Comparison of ENCODE assay signal across 1 cellular context in genomic region chr1:16366722-16367257, GRCh38.
TF ChIP-seq lines count a peak whose summit lies in the region.

Gene SZRD1, plus strand, starts transcription at chr1:16367242. Its CDS starts 16 bp downstream, at chr1:16367258.

TF ChIP-seq in HepG2, 621 proteins besides CTCF, POLR2A, EP300 and RAD21 (continued from another document and continues in another):
- TF ChIP-seq POGK (CRISPR knock-in tag; conservative IDR thresholded peaks at IDR 0.05) (no peak), NPAS2 (CRISPR knock-in tag; IDR thresholded peaks at IDR 0.05; ENCODE audit: borderline replicate concordance) (no peak), ETV5 (CRISPR knock-in tag; IDR thresholded peaks at IDR 0.05; ENCODE audit: borderline replicate concordance) (peak; percentile 94), IRF2 (CRISPR knock-in tag; IDR thresholded peaks at IDR 0.05) (peak; percentile 86), CREBL2 (CRISPR knock-in tag; IDR thresholded peaks at IDR 0.05; ENCODE audit: borderline replicate concordance) (no peak), ZNF569 (CRISPR knock-in tag; IDR thresholded peaks at IDR 0.05; ENCODE audit: borderline replicate concordance) (no peak), ZNF776 (CRISPR knock-in tag; IDR thresholded peaks at IDR 0.05) (no peak), TRIM24 (CRISPR knock-in tag; IDR thresholded peaks at IDR 0.05) (no peak), CHD2 (IDR thresholded peaks at IDR 0.05; ENCODE audit: low read depth, low read length) (no peak), MLXIP (CRISPR knock-in tag; IDR thresholded peaks at IDR 0.05; ENCODE audit: borderline replicate concordance) (no peak), TARDBP (CRISPR knock-in tag; IDR thresholded peaks at IDR 0.05) (peak; percentile 90), ZNF652 (CRISPR knock-in tag; IDR thresholded peaks at IDR 0.05; ENCODE audit: borderline replicate concordance, low read depth) (peak; percentile 27; the same call in 1 of the 2 replicates), SIX4 (CRISPR knock-in tag; IDR thresholded peaks at IDR 0.05) (0 out of 2 replicates have a peak, but pooled peaks have one; percentile 8), ZNF276 (CRISPR knock-in tag; IDR thresholded peaks at IDR 0.05; ENCODE audit: low read depth) (no peak), KMT2B (CRISPR knock-in tag; IDR thresholded peaks at IDR 0.05) (peak; percentile 59), TFE3 (CRISPR knock-in tag; IDR thresholded peaks at IDR 0.05) (no peak), ZNF737 (CRISPR knock-in tag; IDR thresholded peaks at IDR 0.05; ENCODE audit: borderline replicate concordance) (no peak), AGO2 (optimal IDR thresholded peaks at IDR 0.05; ENCODE audit: low read depth, low read length) (no peak), ZNF501 (CRISPR knock-in tag; IDR thresholded peaks at IDR 0.05) (peak; percentile 81), ATF7 (IDR thresholded peaks at IDR 0.05) (no peak), ATF7 (CRISPR knock-in tag; IDR thresholded peaks at IDR 0.05) (no peak), ZNF883 (CRISPR knock-in tag; IDR thresholded peaks at IDR 0.05; ENCODE audit: not compliant biosample characterization) (no peak), ZFP36 (IDR thresholded peaks at IDR 0.05; ENCODE audit: borderline replicate concordance, low read depth, low read length, partially characterized antibody) (no peak), THAP7 (CRISPR knock-in tag; IDR thresholded peaks at IDR 0.05) (peak; percentile 92), ZBTB34 (CRISPR knock-in tag; IDR thresholded peaks at IDR 0.05) (no peak), ZNF660 (CRISPR knock-in tag; IDR thresholded peaks at IDR 0.05; ENCODE audit: borderline replicate concordance, low read depth) (no peak), WIZ (CRISPR knock-in tag; IDR thresholded peaks at IDR 0.05) (no peak), ZNF281 (CRISPR knock-in tag; IDR thresholded peaks at IDR 0.05; ENCODE audit: borderline replicate concordance) (peak; percentile 83; the same call in 1 of the 2 replicates), NR1H2 (CRISPR knock-in tag; IDR thresholded peaks at IDR 0.05; ENCODE audit: borderline replicate concordance, low read depth) (no peak), ZNF264 (CRISPR knock-in tag; IDR thresholded peaks at IDR 0.05) (no peak), GABPB1 (CRISPR knock-in tag; IDR thresholded peaks at IDR 0.05) (peak; percentile 91), CREB1 (IDR thresholded peaks at IDR 0.05) (peak; percentile 64), CREB1 (CRISPR knock-in tag; IDR thresholded peaks at IDR 0.05) (peak; percentile 93), ZBTB44 (CRISPR knock-in tag; IDR thresholded peaks at IDR 0.05) (no peak), ZNF552 (CRISPR knock-in tag; IDR thresholded peaks at IDR 0.05; ENCODE audit: borderline replicate concordance) (no peak), HIVEP1 (CRISPR knock-in tag; IDR thresholded peaks at IDR 0.05) (no peak), AGO1 (IDR thresholded peaks at IDR 0.05; ENCODE audit: low read depth, low read length, poor library complexity, severe bottlenecking) (no peak), ZNF10 (CRISPR knock-in tag; IDR thresholded peaks at IDR 0.05; ENCODE audit: borderline replicate concordance, low read depth) (no peak), ATF1 (CRISPR knock-in tag; IDR thresholded peaks at IDR 0.05) (peak; percentile 84; the same call in 1 of the 2 replicates), MYPOP (CRISPR knock-in tag; IDR thresholded peaks at IDR 0.05) (no peak), ZNF337 (CRISPR knock-in tag; IDR thresholded peaks at IDR 0.05; ENCODE audit: borderline replicate concordance, low read depth) (no peak), MZF1 (CRISPR knock-in tag; IDR thresholded peaks at IDR 0.05; ENCODE audit: borderline replicate concordance) (no peak), FOXJ3 (CRISPR knock-in tag; IDR thresholded peaks at IDR 0.05; ENCODE audit: borderline replicate concordance) (no peak), XBP1 (CRISPR knock-in tag; IDR thresholded peaks at IDR 0.05) (no peak), KLF6 (CRISPR knock-in tag; IDR thresholded peaks at IDR 0.05) (no peak), ZNF468 (CRISPR knock-in tag; IDR thresholded peaks at IDR 0.05) (no peak), GPBP1L1 (CRISPR knock-in tag; IDR thresholded peaks at IDR 0.05) (no peak)
